ENCODE assay signal across 9 cellular contexts in genomic region chr2:187554704-187555082, GRCh38. TPM values are rescaled to one million over a fixed set of nuclear protein-coding genes. Genes with fewer than 3 reads are reported as not detected.
DNase-seq lines count a peak whose midpoint lies in the region; TF ChIP-seq lines count a peak whose summit lies in the region.
"Had no signal": no experiment of that assay in that cellular context is flagged by ENCODE, and none has a peak within 500 bp of the region (broad histone marks: within the 10 kb centered on the region; RNA-seq: fewer than 3 reads in every experiment).

No MANE protein-coding gene starts in this region.

- H3K9ac ChIP-seq in mesenchymal stem cell (ENCODE audit: low read length), result peak overlapping the region; percentile 98

- intact Hi-C loops in tibial artery (cut with DNase I; ENCODE audit: low total_unique reads), result no loop called here

- H3K18ac ChIP-seq in mesenchymal stem cell (ENCODE audit: low read depth in 1 of 2, low read length in 2 of 2), result no peak overlapping the region

- H2BK15ac ChIP-seq in mesenchymal stem cell (ENCODE audit: low read depth, poor library complexity, severe bottlenecking), result no peak overlapping the region

- WGBS in mesenchymal stem cell, result 40% methylated on average over 1 of the region's 2 CpGs

- POLR2A ChIA-PET in GM10248 (lab: Yijun Ruan, JAX), result no interaction called here

- CTCF ChIA-PET in GM10248 (lab: Yijun Ruan, JAX), result interaction anchor here (1.5 kb wide), 1 partner anchor 14 kb away, joined by 3 read pairs; no protein-coding TSS in a partner anchor

- H3K9me3 ChIP-seq in mesenchymal stem cell (ENCODE audit: control insufficient read depth, low read length), result no peaks in the 10 kb centered on the region
- H3K9me3 ChIP-seq in tibial artery, result no peaks in the 10 kb centered on the region
- H3K9me3 ChIP-seq: pancreas had no signal

- H3K79me1 ChIP-seq in mesenchymal stem cell (replicated peaks; ENCODE audit: low read length, poor library complexity, severe bottlenecking), result peaks cover 1% of the 10 kb centered on the region

- H3K4me2 ChIP-seq in mesenchymal stem cell (ENCODE audit: low read length, poor library complexity, severe bottlenecking), result no peak overlapping the region

- H3K27me3 ChIP-seq in mesenchymal stem cell (ENCODE audit: control insufficient read depth in 1 of 2, insufficient read depth in 1 of 2, low read length in 2 of 2) (no peaks in the 10 kb centered on the region), tibial artery (no peaks in the 10 kb centered on the region)
- H3K27me3 ChIP-seq: pancreas had no signal

- no peak overlapping the region for H2BK120ac ChIP-seq in mesenchymal stem cell (ENCODE audit: low read depth, low read length)

- DNase-seq in LNCaP clone FGC (ENCODE audit: low read depth) (no peak), cardiac fibroblast (ENCODE audit: low read depth in 2 of 2) (no peak), mesenchymal stem cell (no peak), tibial artery (no peak), NCI-H1417 (lab: John Stamatoyannopoulos, UW) (no peak), GM10248 (ENCODE audit: extremely low spot score) (no peak)
- no peak for DNase-seq in stimulated activated naive CD4-positive, alpha-beta T cell treated with Interleukin-2 at 50 U/mL for 16 hours (lab: John Stamatoyannopoulos, UW)
- DNase-seq: NCI-H774 had no signal

- H3K4ac ChIP-seq in mesenchymal stem cell (ENCODE audit: low read depth in 1 of 2, low read length in 2 of 2), result peak overlapping the region in 1 of 2 experiments; percentile 79

- H2BK5ac ChIP-seq in mesenchymal stem cell (ENCODE audit: low read depth, low read length, poor library complexity, severe bottlenecking), result no peak overlapping the region

- H3K4me1 ChIP-seq in mesenchymal stem cell (ENCODE audit: control insufficient read depth, insufficient read depth, low read depth, low read length) (no peaks in the 10 kb centered on the region), tibial artery (peaks cover 0 to 35% (median 5%) of the 10 kb centered on the region in 4 donors)

- no peak overlapping the region for H2AFZ ChIP-seq in mesenchymal stem cell (ENCODE audit: low read depth, low read length)

- no peak overlapping the region for H2BK12ac ChIP-seq in mesenchymal stem cell (ENCODE audit: low read length in 2 of 2)

- H2AK5ac ChIP-seq in mesenchymal stem cell (ENCODE audit: low read length, severe bottlenecking), result no peak overlapping the region

- no peak overlapping the region for H4K91ac ChIP-seq in mesenchymal stem cell (ENCODE audit: low read length)

- no peak overlapping the region for H3K14ac ChIP-seq in mesenchymal stem cell (ENCODE audit: low read length in 2 of 2)

- H3K27ac ChIP-seq in mesenchymal stem cell (ENCODE audit: low read length, poor library complexity, severe bottlenecking) (no peak overlapping the region), tibial artery (peak overlapping the region; percentile 77 to 80)

- no peak overlapping the region for H4K8ac ChIP-seq in mesenchymal stem cell (ENCODE audit: low read length)

- H3K4me3 ChIP-seq in LNCaP clone FGC (ENCODE audit: low read depth, low read length) (peak overlapping the region; percentile 63), cardiac fibroblast (replicated peaks in 1 of 2; ENCODE audit: low read depth in 2 of 2, low read length in 2 of 2) (peak overlapping the region; percentile 58 to 68), mesenchymal stem cell (ENCODE audit: insufficient read depth in 1 of 2, low read depth in 1 of 2, low read length in 2 of 2) (peak overlapping the region in 1 of 2 experiments; percentile 86), tibial artery (peak overlapping the region; percentile 60 to 65)

- no peak overlapping the region for H3K23ac ChIP-seq in mesenchymal stem cell (ENCODE audit: low read length in 2 of 2)

- TF ChIP-seq CTCF in LNCaP clone FGC (IDR thresholded peaks at IDR 0.05; ENCODE audit: control insufficient read depth, extremely low read depth, insufficient read depth) (no peak), cardiac fibroblast (IDR thresholded peaks at IDR 0.05; ENCODE audit: low read depth, low read length) (no peak), tibial artery (IDR thresholded peaks at IDR 0.05) (no peak), GM10248 (IDR thresholded peaks at IDR 0.05; ENCODE audit: control extremely low read depth, extremely low read depth, low read depth, missing control alignments) (no peak)

- peaks cover 0 to 3% of the 10 kb centered on the region in 2 experiments for H3K36me3 ChIP-seq in mesenchymal stem cell (ENCODE audit: control insufficient read depth in 1 of 2, insufficient read depth in 2 of 2, low read depth in 1 of 2, low read length in 2 of 2)
- H3K36me3 ChIP-seq in tibial artery, result no peaks in the 10 kb centered on the region
- H3K36me3 ChIP-seq: pancreas had no signal

RNA-seq across cellular contexts. Expression of gene TFPI, which starts 0.5 kb away (rescaled TPM):
- 486 TPM for polyA plus RNA-seq in mesenchymal stem cell (2013, experiment 1 of 2)
- 510 TPM for polyA plus RNA-seq in mesenchymal stem cell (2013, experiment 2 of 2)
